In the genomic region with DNA sequence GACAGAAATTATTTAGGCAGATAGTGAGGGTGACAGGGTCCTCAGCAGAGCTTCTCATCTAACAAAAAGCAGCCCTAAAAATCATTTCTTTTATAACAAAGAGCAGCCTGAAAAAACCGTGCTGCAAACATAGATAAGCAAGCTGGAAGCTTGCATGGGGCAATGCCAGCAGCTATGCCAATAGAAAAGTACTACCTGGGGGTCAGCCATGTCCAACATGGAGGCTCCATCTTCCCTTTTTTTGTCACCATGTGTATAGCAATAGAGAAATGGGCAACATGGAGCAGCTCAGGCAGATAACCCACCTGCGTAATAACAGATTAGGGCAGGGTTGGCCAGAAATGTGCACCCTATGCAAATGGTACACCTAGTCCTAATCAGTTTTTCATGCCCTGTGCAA, we compare ENCODE assay signal across 1 cellular context.
TF ChIP-seq lines count a peak whose summit lies in the region.

No MANE protein-coding gene starts in this region.

TF ChIP-seq in K562, 482 proteins besides CTCF, POLR2A, EP300 and RAD21 (continued from another document):
- no peak for TF ChIP-seq ZNF274 (IDR thresholded peaks at IDR 0.05; ENCODE audit: borderline replicate concordance, low read depth, low read length)
